Comparison of ENCODE assay signal across 22 cellular contexts in genomic region chr13:61900033-61900432, GRCh38.
"Had no signal": no experiment of that assay in that cellular context is flagged by ENCODE, and none has a peak within 500 bp of the region (broad histone marks: within the 10 kb centered on the region; RNA-seq: fewer than 3 reads in every experiment).

No MANE protein-coding gene starts in this region.

- H3K9me3 Mint-ChIP-seq: dendritic cell treated with granulocyte-macrophage colony-stimulating factor and Interleukin-4, amounts not matched to agents 40 ng/mL and 50 ng/mL, for 4 days; neural crest cell; type B pancreatic cell had no signal

- H3K9me3 ChIP-seq: esophagus squamous epithelium, gastroesophageal sphincter, suprapubic skin, thyroid gland had no signal

- DNase-seq: cerebellar nuclear complex; effector memory CD8-positive, alpha-beta T cell; esophagus squamous epithelium; foreskin fibroblast; kidney glomerular epithelial cell; natural killer cell; nucleus accumbens; pancreas; right cardiac atrium; stimulated activated CD4-positive, alpha-beta T cell treated with anti-CD3 and anti-CD28 coated beads, Interleukin-2, amount 100 ng/mL, for 48 hours; stimulated activated naive CD8-positive, alpha-beta T cell treated with anti-CD3 and anti-CD28 coated beads, Interleukin-15, Interleukin-2, amounts not matched to agents 100 U/mL and 50 U/mL, for 24 hours; thyroid gland had no signal

- ATAC-seq: effector memory CD8-positive, alpha-beta T cell; gastroesophageal sphincter; natural killer cell; pancreas; right cardiac atrium; stimulated activated naive CD8-positive, alpha-beta T cell treated with anti-CD3 and anti-CD28 coated beads, Interleukin-15, Interleukin-2, amounts not matched to agents 100 U/mL and 50 U/mL, for 24 hours had no signal

- H3K27me3 ChIP-seq: esophagus squamous epithelium, gastroesophageal sphincter, pancreas, suprapubic skin, thyroid gland had no signal

- H3K4me2 ChIP-seq: smooth muscle cell had no signal

- H3K27ac Mint-ChIP-seq: dendritic cell treated with granulocyte-macrophage colony-stimulating factor and Interleukin-4, amounts not matched to agents 40 ng/mL and 50 ng/mL, for 4 days; effector memory CD8-positive, alpha-beta T cell; natural killer cell; progenitor cell of endocrine pancreas; type B pancreatic cell had no signal

- H3K4me3 Mint-ChIP-seq: dendritic cell treated with granulocyte-macrophage colony-stimulating factor and Interleukin-4, amounts not matched to agents 40 ng/mL and 50 ng/mL, for 4 days; effector memory CD8-positive, alpha-beta T cell; natural killer cell; neural crest cell; type B pancreatic cell had no signal

- H3K27ac ChIP-seq: esophagus squamous epithelium, gastroesophageal sphincter, pancreas, suprapubic skin, thyroid gland had no signal

- H3K36me3 ChIP-seq: esophagus squamous epithelium, gastroesophageal sphincter, pancreas, suprapubic skin, thyroid gland had no signal

- H3K4me1 Mint-ChIP-seq: natural killer cell, neural crest cell had no signal

- H3K4me3 ChIP-seq: esophagus squamous epithelium, gastroesophageal sphincter, pancreas, smooth muscle cell, suprapubic skin, thyroid gland had no signal

- H3K27me3 Mint-ChIP-seq: dendritic cell treated with granulocyte-macrophage colony-stimulating factor and Interleukin-4, amounts not matched to agents 40 ng/mL and 50 ng/mL, for 4 days; effector memory CD8-positive, alpha-beta T cell; progenitor cell of endocrine pancreas; type B pancreatic cell had no signal

- FAIRE-seq: colon, islet of Langerhans, pancreas, urothelium cell line had no signal

- H3K4me1 ChIP-seq: esophagus squamous epithelium, gastroesophageal sphincter, pancreas, suprapubic skin had no signal

- H3K36me3 Mint-ChIP-seq: natural killer cell, type B pancreatic cell had no signal
